Comparison of ENCODE assay signal across 12 cellular contexts in the genomic region with DNA sequence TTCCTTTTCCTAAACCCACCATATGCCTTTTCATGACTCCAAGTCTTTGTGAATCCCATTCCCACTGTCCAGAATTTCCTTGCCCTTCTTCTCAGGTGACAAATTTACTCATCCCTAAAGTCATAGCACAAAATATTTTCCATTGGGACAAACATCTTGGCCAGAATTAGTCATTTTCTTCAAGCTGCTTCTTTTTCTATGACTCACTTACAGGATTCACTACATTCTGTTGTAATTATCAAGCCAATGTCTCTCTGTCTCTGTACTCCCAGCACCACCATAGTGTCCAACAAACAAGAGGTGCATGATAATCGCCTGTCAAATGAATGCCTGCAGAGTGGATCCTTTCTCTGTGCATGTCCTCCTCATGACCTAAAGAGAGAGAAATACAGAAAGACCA. TPM values are rescaled to one million over a fixed set of nuclear protein-coding genes. Genes with fewer than 3 reads are reported as not detected.
DNase-seq lines count a peak whose midpoint lies in the region; ATAC-seq and TF ChIP-seq lines count a peak whose summit lies in the region.
"Had no signal": no experiment of that assay in that cellular context is flagged by ENCODE, and none has a peak within 500 bp of the region (broad histone marks: within the 10 kb centered on the region; RNA-seq: fewer than 3 reads in every experiment).

No MANE protein-coding gene starts in this region.

- ATAC-seq in RWPE2 (ENCODE audit: low read depth) (peak; percentile 57; the same call in 2 of the 3 replicates), HG03045 (IDR thresholded peaks at IDR 0.05; ENCODE audit: unreplicated experiment) (no peak), GM21825 (IDR thresholded peaks at IDR 0.05; ENCODE audit: unreplicated experiment) (no peak), HG03095 (IDR thresholded peaks at IDR 0.05; ENCODE audit: unreplicated experiment) (no peak)

- H3K4me1 ChIP-seq in RWPE2 (ENCODE audit: insufficient read depth, poor library complexity, severe bottlenecking) (peaks cover 39% of the 10 kb centered on the region), left ventricle myocardium inferior (peaks cover 11% of the 10 kb centered on the region)

- H3K36me3 ChIP-seq in RWPE2 (ENCODE audit: low read depth) (no peaks in the 10 kb centered on the region), left ventricle myocardium inferior (no peaks in the 10 kb centered on the region)

- H3K9me3 ChIP-seq in RWPE2 (ENCODE audit: severe bottlenecking) = no peaks in the 10 kb centered on the region
- peaks cover 10% of the 10 kb centered on the region for H3K9me3 ChIP-seq in left ventricle myocardium inferior (replicated peaks)

- peak; percentile 65 for DNase-seq in GM04503 (ENCODE audit: low read depth)
- DNase-seq in RWPE2 (ENCODE audit: low spot score) = no peak
- DNase-seq in fibroblast of peridontal ligament (ENCODE audit: extremely low read depth) = peak; percentile 61
- DNase-seq in left ventricle myocardium inferior = no peak
- DNase-seq: activated effector memory CD4-positive, alpha-beta T cell treated with anti-CD3 and anti-CD28 coated beads, Interleukin-2, amount 50 U/mL, for 16 hours; anterior cingulate cortex; CD4-positive, alpha-beta T cell; NCI-H1092 treated with DMSO at 0.1 percent for 48 hours; NCI-H82 had no signal

- H3K27ac ChIP-seq in RWPE2 (ENCODE audit: poor library complexity, severe bottlenecking) = peak overlapping the region; percentile 72
- H3K27ac ChIP-seq in left ventricle myocardium inferior (replicated peaks) = no peak overlapping the region

- intact Hi-C loops in left ventricle myocardium inferior (cut with micrococcal nuclease) = no loop called here

- TF ChIP-seq CTCF in RWPE2 (IDR thresholded peaks at IDR 0.05; ENCODE audit: poor library complexity, severe bottlenecking) = no peak
- TF ChIP-seq CTCF in left ventricle myocardium inferior (IDR thresholded peaks at IDR 0.05; ENCODE audit: borderline replicate concordance) = no peak

- H3K27me3 ChIP-seq in RWPE2 (ENCODE audit: insufficient read depth, poor library complexity, severe bottlenecking) (no peaks in the 10 kb centered on the region), left ventricle myocardium inferior (ENCODE audit: low read depth) (no peaks in the 10 kb centered on the region)

- H3K4me3 ChIP-seq in RWPE2 (ENCODE audit: severe bottlenecking) = no peak overlapping the region
- no peak overlapping the region for H3K4me3 ChIP-seq in left ventricle myocardium inferior

RNA-seq across cellular contexts. Expression of a gene that starts 37.8 kb away (rescaled TPM):
- total RNA-seq in left ventricle myocardium inferior = 9.0 TPM

Comparison
In these comparisons a context has a peak if more than half of its experiments do, and no peak if none do; other contexts are left out.
1. DNase-seq: peak in GM04503 (single experiment) and fibroblast of peridontal ligament (single experiment); none in RWPE2 (single experiment) and left ventricle myocardium inferior (single experiment).